Comparison of ENCODE assay signal across 8 cellular contexts in genomic region chr9:62798884-62799850, GRCh38.
DNase-seq lines count a peak whose midpoint lies in the region; ATAC-seq, FAIRE-seq and TF ChIP-seq lines count a peak whose summit lies in the region.
"Not testable (repeated sequence)": the region's sequence is repeated elsewhere in the genome, so short reads cannot be mapped to it uniquely, and the experiment has no call there.

No MANE protein-coding gene starts in this region.

- H3K4me2 ChIP-seq in keratinocyte (ENCODE audit: control insufficient read depth, extremely low read depth, insufficient read depth, low read depth, low read length): peak overlapping the region; percentile 57
- peak overlapping the region; percentile 25 for H3K4me2 ChIP-seq in neuronal stem cell (ENCODE audit: insufficient read depth, low read length, poor library complexity, severe bottlenecking)

- H3K4me3 ChIP-seq in CD8-positive, alpha-beta T cell (ENCODE audit: low read depth, low read length): peak overlapping the region; percentile 51
- peak overlapping the region; percentile 40 to 63 for H3K4me3 ChIP-seq in ascending aorta
- H3K4me3 ChIP-seq in esophagus muscularis mucosa: peak overlapping the region; percentile 53 to 62 (median 57)
- peak overlapping the region in 2 of 3 experiments; percentile 23 to 36 for H3K4me3 ChIP-seq in keratinocyte (ENCODE audit: control insufficient read depth in 2 of 3, extremely low read depth in 1 of 3, insufficient read depth in 2 of 3, low read depth in 1 of 3, low read length in 3 of 3)
- H3K4me3 ChIP-seq in neuronal stem cell (ENCODE audit: low read length in 2 of 2): not testable (repeated sequence)

- not testable (repeated sequence) for ATAC-seq in CD8-positive, alpha-beta T cell; activated CD4-positive, alpha-beta T cell treated with anti-CD3 and anti-CD28 coated beads for 36 hours; stimulated activated naive CD8-positive, alpha-beta T cell treated with anti-CD3 and anti-CD28 coated beads, Interleukin-15, amount 100 ng/mL, for 72 hours

- H3K4ac ChIP-seq in neuronal stem cell (ENCODE audit: low read length): not testable (repeated sequence)

- not testable (repeated sequence) for H2BK15ac ChIP-seq in neuronal stem cell (ENCODE audit: low read length)

- H3K27ac ChIP-seq in CD8-positive, alpha-beta T cell (ENCODE audit: low read depth, low read length); ascending aorta; keratinocyte (ENCODE audit: control insufficient read depth, insufficient read depth, low read length); neuronal stem cell (replicated peaks; ENCODE audit: low read length): not testable (repeated sequence)
- H3K27ac ChIP-seq in esophagus muscularis mucosa (replicated peaks in 1 of 4): peak overlapping the region in 1 of 4 donors; percentile 57

- peak overlapping the region; percentile 12 for H3K23ac ChIP-seq in neuronal stem cell (ENCODE audit: low read depth, low read length, poor library complexity)

- peaks cover 33% of the 10 kb centered on the region for H3K27me3 Mint-ChIP-seq in CD8-positive, alpha-beta T cell (ENCODE audit: low read depth)
- H3K27me3 Mint-ChIP-seq in activated CD4-positive, alpha-beta T cell treated with anti-CD3 and anti-CD28 coated beads for 36 hours: peaks cover 35% of the 10 kb centered on the region
- peaks cover 47% of the 10 kb centered on the region for H3K27me3 Mint-ChIP-seq in stimulated activated naive CD8-positive, alpha-beta T cell treated with anti-CD3 and anti-CD28 coated beads, Interleukin-15, amount 100 ng/mL, for 72 hours

- peaks cover 23% of the 10 kb centered on the region for H3K4me1 ChIP-seq in CD8-positive, alpha-beta T cell (ENCODE audit: insufficient read depth, low read length)
- H3K4me1 ChIP-seq in ascending aorta (peaks cover 3 to 10% of the 10 kb centered on the region in 2 donors), esophagus muscularis mucosa (peaks cover 17 to 40% (median 39%) of the 10 kb centered on the region in 4 donors)
- not testable (repeated sequence) for H3K4me1 ChIP-seq in keratinocyte (ENCODE audit: control insufficient read depth, extremely low read depth, insufficient read depth, low read length); neuronal stem cell (ENCODE audit: control insufficient read depth in 2 of 2, insufficient read depth in 1 of 2, low read depth in 1 of 2, low read length in 2 of 2)

- peak overlapping the region; percentile 73 for H3K4me3 Mint-ChIP-seq in CD8-positive, alpha-beta T cell
- H3K4me3 Mint-ChIP-seq in activated CD4-positive, alpha-beta T cell treated with anti-CD3 and anti-CD28 coated beads for 36 hours: peak overlapping the region; percentile 26
- peak overlapping the region; percentile 70 to 75 for H3K4me3 Mint-ChIP-seq in stimulated activated naive CD8-positive, alpha-beta T cell treated with anti-CD3 and anti-CD28 coated beads, Interleukin-15, amount 100 ng/mL, for 72 hours

- not testable (repeated sequence) for H3K79me1 ChIP-seq in neuronal stem cell (ENCODE audit: low read depth, low read length)

- H2BK5ac ChIP-seq in neuronal stem cell (ENCODE audit: low read length): not testable (repeated sequence)

- not testable (repeated sequence) for H2AK5ac ChIP-seq in neuronal stem cell (ENCODE audit: low read depth, low read length)

- TF ChIP-seq POLR2A in esophagus muscularis mucosa (IDR thresholded peaks at IDR 0.05; ENCODE audit: low read depth): not testable (repeated sequence)

- not testable (repeated sequence) for H4K91ac ChIP-seq in neuronal stem cell (ENCODE audit: low read depth, low read length, poor library complexity)

- DNase-seq in CD8-positive, alpha-beta T cell: peak in 3 of 7 experiments; percentile 29 to 68 (median 33)
- DNase-seq in HT1080 (ENCODE audit: low read depth) (peak; percentile 24), ascending aorta (ENCODE audit: low spot score in 2 of 2) (peak in 1 of 2 donors; percentile 75), esophagus muscularis mucosa (ENCODE audit: extremely low spot score) (peak; percentile 92), neuronal stem cell (ENCODE audit: low spot score) (peak; percentile 31)
- DNase-seq in activated CD4-positive, alpha-beta T cell treated with anti-CD3 and anti-CD28 coated beads for 36 hours: peak; percentile 48
- DNase-seq in keratinocyte (ENCODE audit: low read depth, low spot score): not testable (repeated sequence)
- DNase-seq in stimulated activated naive CD8-positive, alpha-beta T cell treated with anti-CD3 and anti-CD28 coated beads, Interleukin-15, amount 100 ng/mL, for 72 hours: peak; percentile 48 to 56

- FAIRE-seq in keratinocyte (lab: Jason Lieb, UNC): not testable (repeated sequence)

- not testable (repeated sequence) for H4K8ac ChIP-seq in neuronal stem cell (ENCODE audit: low read depth, low read length)

- H3K36me3 ChIP-seq in CD8-positive, alpha-beta T cell (ENCODE audit: insufficient read depth, low read length); ascending aorta; esophagus muscularis mucosa; keratinocyte (ENCODE audit: control insufficient read depth in 2 of 2, extremely low read depth in 1 of 2, insufficient read depth in 2 of 2, low read length in 2 of 2); neuronal stem cell (replicated peaks in 1 of 2; ENCODE audit: control insufficient read depth in 2 of 2, insufficient read depth in 2 of 2, low read length in 2 of 2): not testable (repeated sequence)

- WGBS in esophagus muscularis mucosa: 20% methylated on average over 35 of the region's 35 CpGs
- no CpG with 5 or more reads among the region's 35 CpGs for WGBS in neuronal stem cell (ENCODE audit: extremely low coverage in 2 of 2, insufficient read length in 2 of 2, insufficient replicate concordance in 1 of 2), 2 donors

- TF ChIP-seq EP300 in esophagus muscularis mucosa (IDR thresholded peaks at IDR 0.05): not testable (repeated sequence)

- H3K9me3 ChIP-seq in CD8-positive, alpha-beta T cell (ENCODE audit: low read length); ascending aorta; esophagus muscularis mucosa; keratinocyte (ENCODE audit: control insufficient read depth, low read depth, low read length): not testable (repeated sequence)
- peaks cover 0 to 28% of the 10 kb centered on the region in 2 donors for H3K9me3 ChIP-seq in neuronal stem cell (replicated peaks in 1 of 2; ENCODE audit: control insufficient read depth in 2 of 2, insufficient read depth in 1 of 2, low read depth in 1 of 2, low read length in 2 of 2)

- H3K27ac Mint-ChIP-seq in CD8-positive, alpha-beta T cell: peak overlapping the region; percentile 68
- not testable (repeated sequence) for H3K27ac Mint-ChIP-seq in activated CD4-positive, alpha-beta T cell treated with anti-CD3 and anti-CD28 coated beads for 36 hours
- H3K27ac Mint-ChIP-seq in stimulated activated naive CD8-positive, alpha-beta T cell treated with anti-CD3 and anti-CD28 coated beads, Interleukin-15, amount 100 ng/mL, for 72 hours: peak overlapping the region; percentile 0

- not testable (repeated sequence) for H3K9ac ChIP-seq in keratinocyte (ENCODE audit: control insufficient read depth, extremely low read depth, insufficient read depth, low read length); neuronal stem cell (ENCODE audit: low read depth, low read length, poor library complexity)

- H3K36me3 Mint-ChIP-seq in CD8-positive, alpha-beta T cell; activated CD4-positive, alpha-beta T cell treated with anti-CD3 and anti-CD28 coated beads for 36 hours (ENCODE audit: low read depth): not testable (repeated sequence)

- intact Hi-C loops in CD8-positive, alpha-beta T cell (cut with DNase I, micrococcal nuclease); activated CD4-positive, alpha-beta T cell treated with anti-CD3 and anti-CD28 coated beads for 36 hours (cut with DNase I, micrococcal nuclease); ascending aorta (cut with DNase I); esophagus muscularis mucosa (cut with DNase I): not testable (repeated sequence)

- H3K9me1 ChIP-seq in keratinocyte (ENCODE audit: control insufficient read depth, extremely low read depth, insufficient read depth, low read length): not testable (repeated sequence)

- POLR2A ChIA-PET in CD8-positive, alpha-beta T cell (lab: Charles Lee): interaction anchor here (1.7 kb wide), 1 partner anchor 1018 kb away, joined by 11 read pairs; no protein-coding TSS in a partner anchor
- POLR2A ChIA-PET in activated CD4-positive, alpha-beta T cell treated with anti-CD3 and anti-CD28 coated beads for 36 hours (lab: Charles Lee): interaction anchor here (1.1 kb wide), 1 partner anchor 1019 kb away, joined by 3 read pairs; no protein-coding TSS in a partner anchor

- H2AFZ ChIP-seq in keratinocyte (ENCODE audit: control insufficient read depth, low read length) (peak overlapping the region; percentile 15), neuronal stem cell (ENCODE audit: low read length) (peak overlapping the region; percentile 84)

- H4K20me1 ChIP-seq in keratinocyte (ENCODE audit: control insufficient read depth, extremely low read depth, insufficient read depth, low read length): not testable (repeated sequence)

- not testable (repeated sequence) for TF ChIP-seq CTCF in CD8-positive, alpha-beta T cell (IDR thresholded peaks at IDR 0.05); ascending aorta (IDR thresholded peaks at IDR 0.05); esophagus muscularis mucosa (IDR thresholded peaks at IDR 0.05); keratinocyte (optimal IDR thresholded peaks at IDR 0.05 in 1 of 3, IDR thresholded peaks at IDR 0.05 in 1 of 3, conservative IDR thresholded peaks at IDR 0.05 in 1 of 3; ENCODE audit: extremely low read depth in 1 of 3, insufficient read depth in 2 of 3, low read length in 3 of 3)

- not testable (repeated sequence) for H3K27me3 ChIP-seq in CD8-positive, alpha-beta T cell (ENCODE audit: insufficient read depth, low read length); ascending aorta
- H3K27me3 ChIP-seq in esophagus muscularis mucosa (peaks cover 0 to 54% (median 33%) of the 10 kb centered on the region in 4 donors), keratinocyte (ENCODE audit: control insufficient read depth, extremely low read depth, insufficient read depth, low read length) (peaks cover 21% of the 10 kb centered on the region), neuronal stem cell (ENCODE audit: control insufficient read depth in 3 of 3, insufficient read depth in 3 of 3, low read depth in 1 of 3, low read length in 3 of 3) (peaks cover 29 to 41% (median 33%) of the 10 kb centered on the region in 3 experiments)

- not testable (repeated sequence) for H3K9me3 Mint-ChIP-seq in CD8-positive, alpha-beta T cell; activated CD4-positive, alpha-beta T cell treated with anti-CD3 and anti-CD28 coated beads for 36 hours (ENCODE audit: low read depth); stimulated activated naive CD8-positive, alpha-beta T cell treated with anti-CD3 and anti-CD28 coated beads, Interleukin-15, amount 100 ng/mL, for 72 hours

- H3K79me2 ChIP-seq in keratinocyte (ENCODE audit: control insufficient read depth, insufficient read depth, low read length): not testable (repeated sequence)

- not testable (repeated sequence) for H2BK12ac ChIP-seq in neuronal stem cell (ENCODE audit: low read length)

- H3K18ac ChIP-seq in neuronal stem cell (ENCODE audit: low read length): not testable (repeated sequence)

- not testable (repeated sequence) for H3K14ac ChIP-seq in neuronal stem cell (ENCODE audit: low read length)

- peaks cover 35% of the 10 kb centered on the region for H3K4me1 Mint-ChIP-seq in CD8-positive, alpha-beta T cell (ENCODE audit: low read depth)
- H3K4me1 Mint-ChIP-seq in activated CD4-positive, alpha-beta T cell treated with anti-CD3 and anti-CD28 coated beads for 36 hours: peaks cover 33% of the 10 kb centered on the region
- peaks cover 42% of the 10 kb centered on the region for H3K4me1 Mint-ChIP-seq in stimulated activated naive CD8-positive, alpha-beta T cell treated with anti-CD3 and anti-CD28 coated beads, Interleukin-15, amount 100 ng/mL, for 72 hours

- dilution Hi-C loops in keratinocyte (cut with MboI; ENCODE audit: extremely low pct_ligation_motif_present, low sequenced_read_pairs): not testable (repeated sequence)

- H2BK120ac ChIP-seq in neuronal stem cell (ENCODE audit: low read depth, low read length): not testable (repeated sequence)

- CTCF ChIA-PET in CD8-positive, alpha-beta T cell (lab: Charles Lee): interaction anchor here (1.2 kb wide), 1 partner anchor 1019 kb away, joined by 3 read pairs; no protein-coding TSS in a partner anchor
- CTCF ChIA-PET in activated CD4-positive, alpha-beta T cell treated with anti-CD3 and anti-CD28 coated beads for 36 hours (lab: Charles Lee): not testable (repeated sequence)
